In genomic region chr3:152302521-152303021, GRCh38 we compare ENCODE assay signal across 8 cellular contexts. TPM values are rescaled to one million over a fixed set of nuclear protein-coding genes. Genes with fewer than 3 reads are reported as not detected.
DNase-seq lines count a peak whose midpoint lies in the region; ATAC-seq and TF ChIP-seq lines count a peak whose summit lies in the region.

No MANE protein-coding gene starts in this region.

- H3K9me3 ChIP-seq in IMR-90 (ENCODE audit: control insufficient read depth, insufficient read depth, low read length), result no peaks in the 10 kb centered on the region
- no peaks in the 10 kb centered on the region for H3K9me3 ChIP-seq in ascending aorta
- no peaks in the 10 kb centered on the region for H3K9me3 ChIP-seq in right lobe of liver
- no peaks in the 10 kb centered on the region for H3K9me3 ChIP-seq in vagina

- no CpG with 5 or more reads among the region's 4 CpGs for WGBS in IMR-90 (ENCODE audit: extremely low coverage in 2 of 2, insufficient read length in 1 of 2), 2 experiments
- WGBS in right lobe of liver (ENCODE audit: insufficient coverage, low coverage, low lambda C conversion rate, missing lambda C conversion rate), result 13% methylated on average over 4 of the region's 4 CpGs

- peak overlapping the region; percentile 81 for H2BK5ac ChIP-seq in IMR-90 (ENCODE audit: low read depth, low read length, poor library complexity, severe bottlenecking)

- peak overlapping the region; percentile 58 for H3K4me2 ChIP-seq in IMR-90 (ENCODE audit: low read depth, low read length)

- ATAC-seq in GM21619 (IDR thresholded peaks at IDR 0.05; ENCODE audit: unreplicated experiment), result peak; percentile 77
- peak; percentile 38 for ATAC-seq in IMR-90 (ENCODE audit: low read depth)
- peak; percentile 66 to 81 (median 72) for ATAC-seq in right lobe of liver

- BruUV-seq in IMR-90 (replicated peaks; lab: Mats Ljungman, UMichigan), result no TSS peak

- H3K27ac ChIP-seq in IMR-90 (ENCODE audit: insufficient read depth, low read length), result peak overlapping the region; percentile 36; the same call in 1 of the 2 replicates
- H3K27ac ChIP-seq in ascending aorta, result peak overlapping the region; percentile 77 to 83
- H3K27ac ChIP-seq in right lobe of liver, result peak overlapping the region; percentile 77 to 91 (median 89)
- peak overlapping the region; percentile 64 for H3K27ac ChIP-seq in vagina

- peaks cover 5% of the 10 kb centered on the region for H3K36me3 ChIP-seq in IMR-90 (ENCODE audit: control insufficient read depth, insufficient read depth, low read length)
- H3K36me3 ChIP-seq in ascending aorta, result peaks cover 0 to 8% of the 10 kb centered on the region in 2 donors
- H3K36me3 ChIP-seq in right lobe of liver, result no peaks in the 10 kb centered on the region
- H3K36me3 ChIP-seq in vagina, result no peaks in the 10 kb centered on the region

- no peak overlapping the region for H2BK15ac ChIP-seq in IMR-90 (ENCODE audit: low read depth, low read length)

- H2BK20ac ChIP-seq in IMR-90 (ENCODE audit: low read depth, low read length), result no peak overlapping the region

- H2AK9ac ChIP-seq in IMR-90 (replicated peaks; ENCODE audit: low read depth, low read length, poor library complexity), result no peak overlapping the region

- no peak overlapping the region for H4K5ac ChIP-seq in IMR-90 (ENCODE audit: low read depth, low read length)

- H4K20me1 ChIP-seq in IMR-90 (ENCODE audit: insufficient read depth, low read length), result peaks cover 38% of the 10 kb centered on the region

- H3K56ac ChIP-seq in IMR-90 (ENCODE audit: extremely low read depth, insufficient read depth, low read length), result no peak overlapping the region

- dilution Hi-C loops in IMR-90 (cut with HindIII; ENCODE audit: low sequenced_read_pairs, unreplicated experiment), result no loop called here

- TF ChIP-seq CTCF in IMR-90 (conservative IDR thresholded peaks at IDR 0.05; ENCODE audit: low read depth, low read length), result no peak
- TF ChIP-seq CTCF in ascending aorta (IDR thresholded peaks at IDR 0.05), result no peak
- no peak for TF ChIP-seq CTCF in right lobe of liver (IDR thresholded peaks at IDR 0.05)
- no peak for TF ChIP-seq CTCF in vagina (IDR thresholded peaks at IDR 0.05)

- H4K91ac ChIP-seq in IMR-90 (ENCODE audit: insufficient read depth, low read depth, low read length), result no peak overlapping the region

- H3K14ac ChIP-seq in IMR-90 (replicated peaks; ENCODE audit: low read depth, low read length), result no peak overlapping the region; the same call in 1 of the 2 replicates

- in situ Hi-C loops in IMR-90 (cut with MboI; ENCODE audit: low sequenced_read_pairs), result no loop called here

- intact Hi-C loops in IMR-90 (cut with micrococcal nuclease) (loop anchor here (10.0 kb wide), 1 partner anchor 142 kb away; no protein-coding TSS in a partner anchor), ascending aorta (cut with DNase I) (loop anchor here (10.0 kb wide), 2 partner anchors 102 to 142 kb away; no protein-coding TSS in a partner anchor), right lobe of liver (cut with DNase I) (no loop called here), vagina (cut with DNase I) (loop anchor here (5.0 kb wide), 1 partner anchor 35 kb away; the partner anchor contains the start of gene MBNL1)

- no peak overlapping the region for H2AK5ac ChIP-seq in IMR-90 (ENCODE audit: low read depth, low read length)

- no peak overlapping the region for H3K4ac ChIP-seq in IMR-90 (ENCODE audit: low read depth, low read length)

- no peak overlapping the region for H2AFZ ChIP-seq in IMR-90 (replicated peaks; ENCODE audit: low read length, poor library complexity)

- H3K27me3 ChIP-seq in IMR-90 (ENCODE audit: control insufficient read depth, insufficient read depth, low read length), result no peaks in the 10 kb centered on the region
- H3K27me3 ChIP-seq in ascending aorta, result no peaks in the 10 kb centered on the region
- no peaks in the 10 kb centered on the region for H3K27me3 ChIP-seq in right lobe of liver
- no peaks in the 10 kb centered on the region for H3K27me3 ChIP-seq in vagina

- 0 out of 4 replicates have a peak overlapping the region, but pooled peaks of 1 of the 2 experiments have one; percentile 19 for H4K8ac ChIP-seq in IMR-90 (ENCODE audit: low read depth in 2 of 2, low read length in 2 of 2)

- POLR2A ChIA-PET in IMR-90 (lab: Charles Lee; ENCODE audit: unreplicated experiment), result no interaction called here

- H3K18ac ChIP-seq in IMR-90 (ENCODE audit: low read depth, low read length), result peak overlapping the region; percentile 42; the same call in 1 of the 2 replicates

- DNase-seq in GM04503 (ENCODE audit: low read depth), result peak; percentile 93
- peak; percentile 90 for DNase-seq in IMR-90
- peak in 1 of 2 donors; percentile 85 for DNase-seq in ascending aorta (ENCODE audit: low spot score in 2 of 2)
- peak; percentile 61 to 84 (median 77) for DNase-seq in right lobe of liver
- DNase-seq in vagina (ENCODE audit: extremely low spot score in 2 of 2), result no peak
- no peak for DNase-seq in DMS114 treated with DMSO at 0.1 percent for 48 hours (lab: John Stamatoyannopoulos, UW; ENCODE audit: unreplicated experiment)
- no peak for DNase-seq in NCI-H146 (lab: John Stamatoyannopoulos, UW)

- no peak for TF ChIP-seq RAD21 in IMR-90 (IDR thresholded peaks at IDR 0.05; ENCODE audit: low read length)

- no peak for TF ChIP-seq POLR2A in IMR-90 (IDR thresholded peaks at IDR 0.05; ENCODE audit: low read depth, low read length)
- peak; percentile 43 for TF ChIP-seq POLR2A in right lobe of liver (IDR thresholded peaks at IDR 0.05)
- TF ChIP-seq POLR2A in vagina (IDR thresholded peaks at IDR 0.05), result no peak

- H3K79me1 ChIP-seq in IMR-90 (ENCODE audit: low read depth in 1 of 2, low read length in 2 of 2), result peaks cover 7 to 57% of the 10 kb centered on the region in 2 experiments; a peak in 2 of 4 replicates

- H3K9me1 ChIP-seq in IMR-90 (ENCODE audit: insufficient read depth, low read length), result peaks cover 3% of the 10 kb centered on the region; the same call in 1 of the 2 replicates

- H2BK120ac ChIP-seq in IMR-90 (ENCODE audit: low read depth, low read length), result no peak overlapping the region

- CTCF ChIA-PET in IMR-90 (lab: Yijun Ruan, JAX), result interaction anchor here (0.6 kb wide), 1 partner anchor 650 kb away, joined by 4 read pairs; no protein-coding TSS in a partner anchor

- H3K4me3 ChIP-seq in IMR-90 (ENCODE audit: insufficient read depth, low read depth, low read length) (no peak overlapping the region), ascending aorta (peak overlapping the region; percentile 49 to 52), right lobe of liver (peak overlapping the region in 2 of 3 donors; percentile 37 to 53), vagina (no peak overlapping the region)

- no peak overlapping the region for H3K23ac ChIP-seq in IMR-90 (ENCODE audit: low read depth, low read length)

- peaks cover 18% of the 10 kb centered on the region for H3K4me1 ChIP-seq in IMR-90 (ENCODE audit: control insufficient read depth, insufficient read depth, low read length)
- peaks cover 13 to 57% of the 10 kb centered on the region in 2 donors for H3K4me1 ChIP-seq in ascending aorta
- H3K4me1 ChIP-seq in right lobe of liver, result peaks cover 0 to 54% (median 12%) of the 10 kb centered on the region in 4 donors
- peaks cover 98% of the 10 kb centered on the region for H3K4me1 ChIP-seq in vagina

- no peak overlapping the region for H3K9ac ChIP-seq in IMR-90 (ENCODE audit: low read depth, low read length)

TF ChIP-seq in IMR-90, 13 proteins besides CTCF, POLR2A, EP300 and RAD21:
- TF ChIP-seq CEBPB (IDR thresholded peaks at IDR 0.05; ENCODE audit: low read depth, low read length) (peak; percentile 85), SMC3 (IDR thresholded peaks at IDR 0.05; ENCODE audit: low read depth, low read length) (no peak), FOS (IDR thresholded peaks at IDR 0.05; ENCODE audit: low read depth, low read length) (peak; percentile 68; the same call in 1 of the 2 replicates), USF2 (IDR thresholded peaks at IDR 0.05; ENCODE audit: low read depth, low read length) (no peak), MAFK (IDR thresholded peaks at IDR 0.05; ENCODE audit: low read depth, low read length) (no peak), MAZ (IDR thresholded peaks at IDR 0.05; ENCODE audit: borderline replicate concordance, low read depth, low read length) (no peak), RCOR1 (IDR thresholded peaks at IDR 0.05; ENCODE audit: insufficient replicate concordance, low read length) (no peak), CHD1 (IDR thresholded peaks at IDR 0.05; ENCODE audit: low read depth, low read length) (no peak), ELK1 (IDR thresholded peaks at IDR 0.05; ENCODE audit: borderline replicate concordance, low read depth, low read length) (no peak), MXI1 (IDR thresholded peaks at IDR 0.05; ENCODE audit: borderline replicate concordance, low read depth, low read length) (no peak), NFE2L2 (IDR thresholded peaks at IDR 0.05; ENCODE audit: low read depth, low read length) (no peak), BHLHE40 (IDR thresholded peaks at IDR 0.05; ENCODE audit: low read depth, low read length) (no peak)

RNA-seq across cellular contexts. Expression of gene MBNL1, which starts 33.8 kb away (rescaled TPM):
- total RNA-seq in IMR-90 (2012; rRNA removed), result 515 and 664 TPM in 2 replicates
- 127 and 129 TPM in 2 replicates for polyA plus RNA-seq in IMR-90 (2012; rRNA removed)
- polyA plus RNA-seq in IMR-90 (2012; cell fraction: cytosol; rRNA removed), result 41.6 and 47.4 TPM in 2 replicates
- polyA plus RNA-seq in IMR-90 (2012; cell fraction: nucleus; rRNA removed; ENCODE audit: low replicate concordance), result 48.0 and 82.1 TPM in 2 replicates
- 350 TPM for total RNA-seq in ascending aorta
- 10 to 100 TPM; 49.9 to 89.6 (median 63.2) TPM for total RNA-seq in right lobe of liver
- 311 TPM for total RNA-seq in vagina

Comparison
In these comparisons a context has a peak if more than half of its experiments do, and no peak if none do; other contexts are left out.
1. DNase-seq: peak in GM04503 (single experiment), IMR-90 (single experiment) and right lobe of liver (3 of 3); none in vagina (0 of 2), DMS114 treated with DMSO at 0.1 percent for 48 hours (single experiment) and NCI-H146 (single experiment).
2. H3K27ac ChIP-seq: peak in every context shown above with its lines; median percentile 89 in right lobe of liver; 80 in ascending aorta; 64 in vagina; 36 in IMR-90.
3. H3K4me3 ChIP-seq: peak in ascending aorta (2 of 2) and right lobe of liver (2 of 3); none in IMR-90 (single experiment) and vagina (0 of 2).
4. intact Hi-C loops: an anchor here in IMR-90 (10.0 kb wide), ascending aorta (10.0 kb wide) and vagina (5.0 kb wide); none called in right lobe of liver.
5. Peak in every context shown above with its lines, with median percentiles within 50 percentile points of each other: ATAC-seq.